Comparison of ENCODE assay signal across 11 cellular contexts in the genomic region with DNA sequence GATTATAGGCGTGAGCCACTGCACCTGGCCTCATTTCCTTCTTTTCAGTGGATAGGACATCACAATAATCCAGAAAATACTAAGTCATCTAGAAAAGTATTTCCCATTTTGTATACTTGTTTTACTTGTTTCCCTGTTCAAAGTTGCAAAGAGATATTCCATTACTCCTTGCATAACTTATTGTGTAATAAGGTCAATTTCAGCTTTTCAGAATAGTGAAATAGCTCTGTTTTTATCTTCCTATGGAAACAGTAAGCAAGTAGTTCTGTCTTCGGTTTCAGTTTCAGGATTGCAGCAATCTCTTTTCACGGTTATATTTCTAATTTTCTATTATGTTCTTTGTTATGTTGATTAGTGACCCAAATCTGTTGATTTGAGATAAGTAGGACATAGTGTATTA. TPM values are rescaled to one million over a fixed set of nuclear protein-coding genes. Genes with fewer than 3 reads are reported as not detected.
DNase-seq lines count a peak whose midpoint lies in the region; ATAC-seq, FAIRE-seq and TF ChIP-seq lines count a peak whose summit lies in the region.
"Had no signal": no experiment of that assay in that cellular context is flagged by ENCODE, and none has a peak within 500 bp of the region (broad histone marks: within the 10 kb centered on the region; RNA-seq: fewer than 3 reads in every experiment).

No MANE protein-coding gene starts in this region.

- H3K9ac ChIP-seq in GM23248: no peak overlapping the region

- no peaks in the 10 kb centered on the region for H3K27me3 ChIP-seq in muscle layer of duodenum (ENCODE audit: low read depth, low read length)
- H3K27me3 ChIP-seq in GM23248 (replicated peaks; ENCODE audit: insufficient read depth): no peaks in the 10 kb centered on the region

- H3K27ac Mint-ChIP-seq in T-helper 2 cell treated with Interferon-gamma antibody and Interleukin-4, amounts not matched to agents 5 μg/mL and 100 μg/mL, for 36 hours: peak overlapping the region; percentile 20

- H3K4me2 ChIP-seq in GM23248 (ENCODE audit: unreplicated experiment): no peak overlapping the region

- H3K79me2 ChIP-seq in GM23248 (ENCODE audit: insufficient read depth): no peaks in the 10 kb centered on the region

- no peaks in the 10 kb centered on the region for H3K27me3 Mint-ChIP-seq in T-helper 2 cell treated with Interferon-gamma antibody and Interleukin-4, amounts not matched to agents 5 μg/mL and 100 μg/mL, for 36 hours (ENCODE audit: low read depth)
- H3K27me3 Mint-ChIP-seq: activated naive CD4-positive, alpha-beta T cell treated with anti-CD3 and anti-CD28 coated beads, Interleukin-2, amount 10 ng/mL, durations not matched to agents 7 days and 5 days had no signal

- peaks cover 19% of the 10 kb centered on the region; the same call in 1 of the 2 replicates for H3F3A ChIP-seq in GM23248 (ENCODE audit: insufficient read depth)

- H3K4me1 Mint-ChIP-seq in T-helper 2 cell treated with Interferon-gamma antibody and Interleukin-4, amounts not matched to agents 5 μg/mL and 100 μg/mL, for 36 hours (ENCODE audit: low read depth): peaks cover 46% of the 10 kb centered on the region

- H3K4me3 ChIP-seq in muscle layer of duodenum (ENCODE audit: low read depth in 1 of 2, low read length in 2 of 2) (no peak overlapping the region), GM23248 (no peak overlapping the region)

- ATAC-seq in GM18499 (IDR thresholded peaks at IDR 0.05; ENCODE audit: insufficient read depth, unreplicated experiment): peak; percentile 30
- peak; percentile 42 for ATAC-seq in HG02973 (IDR thresholded peaks at IDR 0.05; ENCODE audit: unreplicated experiment)

- H3K4me3 Mint-ChIP-seq in T-helper 2 cell treated with Interferon-gamma antibody and Interleukin-4, amounts not matched to agents 5 μg/mL and 100 μg/mL, for 36 hours: peak overlapping the region; percentile 28
- H3K4me3 Mint-ChIP-seq: activated naive CD4-positive, alpha-beta T cell treated with anti-CD3 and anti-CD28 coated beads, Interleukin-2, amount 10 ng/mL, durations not matched to agents 7 days and 5 days had no signal

- H3K27ac ChIP-seq in muscle layer of duodenum (ENCODE audit: low read length): peak overlapping the region; percentile 10
- H3K27ac ChIP-seq in GM23248: no peak overlapping the region

- H3K9me3 Mint-ChIP-seq in T-helper 2 cell treated with Interferon-gamma antibody and Interleukin-4, amounts not matched to agents 5 μg/mL and 100 μg/mL, for 36 hours: no peaks in the 10 kb centered on the region
- H3K9me3 Mint-ChIP-seq: activated naive CD4-positive, alpha-beta T cell treated with anti-CD3 and anti-CD28 coated beads, Interleukin-2, amount 10 ng/mL, durations not matched to agents 7 days and 5 days had no signal

- H3K4me1 ChIP-seq in muscle layer of duodenum (ENCODE audit: control insufficient read depth in 1 of 2, insufficient read depth in 2 of 2, low read length in 2 of 2) (peaks cover 0 to 15% of the 10 kb centered on the region in 2 donors), GM23248 (ENCODE audit: insufficient read depth) (peaks cover 15% of the 10 kb centered on the region)

- no peak for DNase-seq in T-helper 2 cell treated with Interferon-gamma antibody and Interleukin-4, amounts not matched to agents 5 μg/mL and 100 μg/mL, for 36 hours (ENCODE audit: low spot score)
- DNase-seq in GM23248 (no peak), RPMI8226 (no peak), GM12892 (ENCODE audit: insufficient read length) (no peak), glomerular visceral epithelial cell (ENCODE audit: extremely low spot score) (no peak)
- DNase-seq: activated naive CD4-positive, alpha-beta T cell treated with anti-CD3 and anti-CD28 coated beads, Interleukin-2, amount 10 ng/mL, durations not matched to agents 7 days and 5 days; posterior cingulate gyrus had no signal

- H4K20me1 ChIP-seq in GM23248 (ENCODE audit: insufficient read depth): no peaks in the 10 kb centered on the region

- FAIRE-seq in GM12892 (lab: Jason Lieb, UNC): no peak
- FAIRE-seq: TTC549 had no signal

- H3K36me3 ChIP-seq in muscle layer of duodenum (ENCODE audit: control insufficient read depth in 1 of 2, insufficient read depth in 2 of 2, low read length in 2 of 2) (no peaks in the 10 kb centered on the region), GM23248 (ENCODE audit: low read depth) (no peaks in the 10 kb centered on the region)

- 92 to 95% methylated on average over 3 of the region's 3 CpGs for WGBS in GM23248 (ENCODE audit: low coverage in 1 of 2, low lambda C conversion rate in 2 of 2, missing lambda C conversion rate in 2 of 2), 2 experiments

- no peak for TF ChIP-seq POLR2A in GM12892 (IDR thresholded peaks at IDR 0.05; ENCODE audit: low read depth, low read length)

- H3K9me2 ChIP-seq in GM23248 (ENCODE audit: insufficient read depth): no peaks in the 10 kb centered on the region

- H2AFZ ChIP-seq in GM23248: no peak overlapping the region

- in situ Hi-C loops in GM23248 (cut with MboI): no loop called here

- H3K36me3 Mint-ChIP-seq in T-helper 2 cell treated with Interferon-gamma antibody and Interleukin-4, amounts not matched to agents 5 μg/mL and 100 μg/mL, for 36 hours (ENCODE audit: low read depth): peaks cover 48% of the 10 kb centered on the region

- no peaks in the 10 kb centered on the region for H3K9me3 ChIP-seq in muscle layer of duodenum (ENCODE audit: control insufficient read depth in 1 of 2, low read length in 2 of 2)
- no peaks in the 10 kb centered on the region for H3K9me3 ChIP-seq in GM23248 (ENCODE audit: low read depth)

RNA-seq across cellular contexts. Expression of gene STX11, which starts 6.0 kb away (rescaled TPM):
- total RNA-seq in GM23248 (2014; rRNA removed; shearing (Covaris generic)): 1.1 and 2.8 TPM in 2 replicates
- polyA plus RNA-seq in GM23248 (2016; fragmentation: Nextera tagmentation; extraction: Ambion mirVana): 1.9 and 2.2 TPM in 2 replicates
- 8.2 TPM for polyA plus RNA-seq in GM12892 (2012; ENCODE audit: missing spikeins)
